1 cellular context compared by ENCODE assay signal in genomic region chr4:55398966-55399365, GRCh38.
TF ChIP-seq lines count a peak whose summit lies in the region.

No MANE protein-coding gene starts in this region.

TF ChIP-seq in HEK293, 187 proteins besides CTCF, POLR2A, EP300 and RAD21 (continued from another document):
- TF ChIP-seq ZNF692 (tag by site-specific recombination; IDR thresholded peaks at IDR 0.05): no peak
- TF ChIP-seq ZNF658 (tag by site-specific recombination; IDR thresholded peaks at IDR 0.05): no peak
- TF ChIP-seq ZNF366 (tag by site-specific recombination; conservative IDR thresholded peaks at IDR 0.05): no peak
